ENCODE assay signal across 1 cellular context in the genomic region with DNA sequence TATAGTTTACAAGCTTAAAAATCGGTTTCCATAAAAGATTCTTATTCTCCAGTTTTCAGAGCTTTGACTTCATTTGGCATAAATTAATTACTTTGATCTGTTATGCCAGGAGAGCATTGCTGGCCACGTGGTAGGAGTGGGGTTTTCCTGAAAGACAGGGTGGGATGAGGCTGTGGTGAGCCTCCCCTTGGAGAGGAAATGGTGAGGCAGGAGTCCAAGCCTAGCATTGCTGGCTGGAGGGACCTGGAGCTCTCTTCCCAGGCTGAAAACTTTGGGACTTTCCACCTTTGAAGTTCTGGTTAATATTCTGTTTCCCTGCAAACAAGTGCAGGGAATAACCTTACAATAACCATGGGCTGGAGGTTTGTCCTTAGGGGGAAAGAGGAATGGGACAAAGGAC.
TF ChIP-seq lines count a peak whose summit lies in the region.

No MANE protein-coding gene starts in this region.

TF ChIP-seq in endothelial cell of umbilical vein, 7 proteins besides CTCF, POLR2A, EP300 and RAD21:
- TF ChIP-seq, protein P1, sequence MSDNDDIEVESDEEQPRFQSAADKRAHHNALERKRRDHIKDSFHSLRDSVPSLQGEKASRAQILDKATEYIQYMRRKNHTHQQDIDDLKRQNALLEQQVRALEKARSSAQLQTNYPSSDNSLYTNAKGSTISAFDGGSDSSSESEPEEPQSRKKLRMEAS (IDR thresholded peaks at IDR 0.05; ENCODE audit: insufficient read depth, insufficient read length) = no peak
- TF ChIP-seq EZH2 (IDR thresholded peaks at IDR 0.05; ENCODE audit: borderline replicate concordance, low read depth, low read length, severe bottlenecking) = no peak
- TF ChIP-seq FOS (IDR thresholded peaks at IDR 0.05; ENCODE audit: borderline replicate concordance, insufficient read depth, low read length) = no peak
- no peak for TF ChIP-seq JUN (IDR thresholded peaks at IDR 0.05; ENCODE audit: borderline replicate concordance, insufficient read depth, insufficient read length, low read depth)
TF ChIP-seq in endothelial cell of umbilical vein: peak in this region for 0.
